In genomic region chr2:11343626-11344341, GRCh38 we compare ENCODE assay signal across 8 cellular contexts. TPM values are rescaled to one million over a fixed set of nuclear protein-coding genes. Genes with fewer than 3 reads are reported as not detected.
DNase-seq lines count a peak whose midpoint lies in the region; ATAC-seq and TF ChIP-seq lines count a peak whose summit lies in the region.

No MANE protein-coding gene starts in this region.

- WGBS in esophagus muscularis mucosa, result under 1% methylated on average over 35 of the region's 56 CpGs
- WGBS in transverse colon (ENCODE audit: low coverage in 1 of 2), 2 donors, result 1% methylated on average over 37 of the region's 56 CpGs; no CpG with 5 or more reads in 1 of the 2 donors

- CTCF ChIA-PET in AG04450 (lab: Charles Lee), result interaction anchor here (1.1 kb wide), 1 partner anchor 109 kb away, joined by 3 read pairs; no protein-coding TSS in a partner anchor

- peaks cover 16 to 31% of the 10 kb centered on the region in 2 donors for H3K4me1 Mint-ChIP-seq in natural killer cell

- H3K9me3 ChIP-seq in AG04450 (ENCODE audit: control insufficient read depth, insufficient read depth, low read length), result peaks cover 3% of the 10 kb centered on the region; the same call in 1 of the 2 replicates
- no peaks in the 10 kb centered on the region for H3K9me3 ChIP-seq in esophagus muscularis mucosa
- H3K9me3 ChIP-seq in transverse colon, result no peaks in the 10 kb centered on the region

- TF ChIP-seq CTCF in AG04450 (IDR thresholded peaks at IDR 0.05; ENCODE audit: low read depth, low read length) (no peak), esophagus muscularis mucosa (IDR thresholded peaks at IDR 0.05) (no peak), natural killer cell (IDR thresholded peaks at IDR 0.05) (no peak), transverse colon (IDR thresholded peaks at IDR 0.05) (no peak)

- no peaks in the 10 kb centered on the region for H3K27me3 ChIP-seq in AG04450 (ENCODE audit: control insufficient read depth, insufficient read depth, low read length)
- peaks cover 0 to 3% (median 0%) of the 10 kb centered on the region in 4 donors for H3K27me3 ChIP-seq in esophagus muscularis mucosa
- H3K27me3 ChIP-seq in transverse colon, result no peaks in the 10 kb centered on the region

- no peaks in the 10 kb centered on the region for H3K9me3 Mint-ChIP-seq in natural killer cell

- TF ChIP-seq POLR2A in esophagus muscularis mucosa (IDR thresholded peaks at IDR 0.05; ENCODE audit: low read depth) (no peak), transverse colon (IDR thresholded peaks at IDR 0.05) (peak; percentile 62)

- H3K36me3 Mint-ChIP-seq in natural killer cell, result no peaks in the 10 kb centered on the region

- intact Hi-C loops in esophagus muscularis mucosa (cut with DNase I), result loop anchor here (5.0 kb wide), 2 partner anchors 64 to 106 kb away; no protein-coding TSS in a partner anchor
- intact Hi-C loops in natural killer cell (cut with micrococcal nuclease), result loop anchor here (10.0 kb wide), 1 partner anchor 189 kb away; the partner anchor contains the start of gene SLC66A3
- intact Hi-C loops in transverse colon (cut with DNase I; ENCODE audit: low total_unique reads), result no loop called here

- peak overlapping the region; percentile 99 for H3K4me3 Mint-ChIP-seq in natural killer cell

- peak overlapping the region; percentile 87 to 94 for H3K27ac Mint-ChIP-seq in natural killer cell

- no peak for TF ChIP-seq EP300 in esophagus muscularis mucosa (IDR thresholded peaks at IDR 0.05)
- TF ChIP-seq EP300 in transverse colon (IDR thresholded peaks at IDR 0.05; ENCODE audit: low read depth), result no peak

- peak overlapping the region; percentile 41 for H3K27ac ChIP-seq in AG04450 (ENCODE audit: low read depth, low read length)
- peak overlapping the region; percentile 98 to 100 (median 99) for H3K27ac ChIP-seq in esophagus muscularis mucosa (replicated peaks in 1 of 4)
- H3K27ac ChIP-seq in transverse colon, result peak overlapping the region; percentile 100

- peak; percentile 44 for ATAC-seq in GM18517 (IDR thresholded peaks at IDR 0.05; ENCODE audit: unreplicated experiment)
- ATAC-seq in HG02970 (IDR thresholded peaks at IDR 0.05; ENCODE audit: low FRiP score, unreplicated experiment), result peak; percentile 35
- ATAC-seq in natural killer cell, result peak; percentile 33 to 40 (median 39)

- peak overlapping the region; percentile 90 for H3K4me3 ChIP-seq in AG04450 (ENCODE audit: low read depth, low read length)
- peak overlapping the region; percentile 80 to 95 (median 91) for H3K4me3 ChIP-seq in esophagus muscularis mucosa
- peak overlapping the region; percentile 74 to 100 (median 80) for H3K4me3 ChIP-seq in transverse colon

- in situ Hi-C loops in transverse colon (cut with MboI; ENCODE audit: low pct_ligation_motif_present in 1 of 4, low pct_unique_long_range_greater_than_20kb in 1 of 4, low sequenced_read_pairs in 3 of 4), result loop anchor here in 1 of 4 donors (10.0 kb wide), 1 partner anchor 61 kb away; no protein-coding TSS in a partner anchor

- POLR2A ChIA-PET in AG04450 (lab: Yijun Ruan, JAX), result interaction anchor here (0.7 to 3.2 kb wide), 7 partner anchors 8 to 211 kb away, joined by 3 to 46 read pairs (median 5); partner anchors contain the start of gene SLC66A3

- H3K4me1 ChIP-seq in esophagus muscularis mucosa, result peaks cover 21 to 58% (median 54%) of the 10 kb centered on the region in 4 donors
- H3K4me1 ChIP-seq in transverse colon, result peaks cover 8 to 54% (median 40%) of the 10 kb centered on the region in 4 donors

- no peaks in the 10 kb centered on the region for H3K36me3 ChIP-seq in esophagus muscularis mucosa
- no peaks in the 10 kb centered on the region for H3K36me3 ChIP-seq in transverse colon

- no peaks in the 10 kb centered on the region for H3K27me3 Mint-ChIP-seq in natural killer cell (ENCODE audit: low read depth in 2 of 2)

- no peak for DNase-seq in AG04450 (ENCODE audit: low read depth, low spot score)
- peak; percentile 74 for DNase-seq in NCI-H69 (lab: John Stamatoyannopoulos, UW)
- peak; percentile 30 for DNase-seq in activated T-cell treated with anti-CD3 and anti-CD28 coated beads for 48 hours (ENCODE audit: low read depth)
- no peak for DNase-seq in esophagus muscularis mucosa (ENCODE audit: extremely low spot score)
- DNase-seq in natural killer cell, result peak; percentile 22
- peak; percentile 67 for DNase-seq in transverse colon

RNA-seq across cellular contexts. Expression of gene ROCK2, which starts 0.7 kb away (rescaled TPM):
- 21.9 and 28.2 TPM in 2 replicates for polyA plus RNA-seq in AG04450 (2011; rRNA removed)
- 26.6 and 62.8 TPM in 2 replicates for polyA minus RNA-seq in AG04450 (2011; rRNA and poly(A)+ RNA removed)
- total RNA-seq in esophagus muscularis mucosa (100 to 1,000 TPM in 2 of 4 donors, 10 to 100 TPM in 2; 90.0 to 119 (median 101) TPM), natural killer cell (10 to 100 TPM; 19.9 to 28.2 (median 21.9) TPM), transverse colon (10 to 100 TPM; 53.9 to 93.0 (median 74.7) TPM)

Comparison
In these comparisons a context has a peak if more than half of its experiments do, and no peak if none do; other contexts are left out.
1. DNase-seq: peak in NCI-H69 (single experiment), activated T-cell treated with anti-CD3 and anti-CD28 coated beads for 48 hours (single experiment), natural killer cell (single experiment) and transverse colon (single experiment); none in AG04450 (single experiment) and esophagus muscularis mucosa (single experiment).
2. H3K27ac ChIP-seq: peak in every context shown above with its lines; median percentile 100 in transverse colon; 99 in esophagus muscularis mucosa; 41 in AG04450.
3. Peak in every context shown above with its lines, with median percentiles within 50 percentile points of each other: H3K4me3 ChIP-seq and ATAC-seq.